Comparison of ENCODE assay signal across 8 cellular contexts in genomic region chr19:7394728-7395359, GRCh38. TPM values are rescaled to one million over a fixed set of nuclear protein-coding genes. Genes with fewer than 3 reads are reported as not detected.
DNase-seq lines count a peak whose midpoint lies in the region; ATAC-seq and TF ChIP-seq lines count a peak whose summit lies in the region.

No MANE protein-coding gene starts in this region.

- CTCF ChIA-PET in activated CD4-positive, alpha-beta T cell treated with anti-CD3 and anti-CD28 coated beads, Interleukin-2, amount 10 ng/mL, durations not matched to agents 7 days and 5 days (lab: Charles Lee) = interaction anchor here (1.3 to 1.6 kb wide), 3 partner anchors 13 to 173 kb away, joined by 4 read pairs; no protein-coding TSS in a partner anchor

- peak overlapping the region; percentile 97 for H3K4me3 ChIP-seq in coronary artery

- no peaks in the 10 kb centered on the region for H3K9me3 Mint-ChIP-seq in activated CD4-positive, alpha-beta T cell treated with anti-CD3 and anti-CD28 coated beads, Interleukin-2, amount 10 ng/mL, durations not matched to agents 7 days and 5 days

- H3K4me1 Mint-ChIP-seq in activated CD4-positive, alpha-beta T cell treated with anti-CD3 and anti-CD28 coated beads, Interleukin-2, amount 10 ng/mL, durations not matched to agents 7 days and 5 days = peaks cover 35% of the 10 kb centered on the region

- peaks cover 34% of the 10 kb centered on the region for H3K36me3 Mint-ChIP-seq in activated CD4-positive, alpha-beta T cell treated with anti-CD3 and anti-CD28 coated beads, Interleukin-2, amount 10 ng/mL, durations not matched to agents 7 days and 5 days (ENCODE audit: low read depth)

- no peak for TF ChIP-seq CTCF in coronary artery (IDR thresholded peaks at IDR 0.05)

- ATAC-seq in HG03354 (IDR thresholded peaks at IDR 0.05; ENCODE audit: poor library complexity, severe bottlenecking, unreplicated experiment) = peak; percentile 80

- no peaks in the 10 kb centered on the region for H3K27me3 Mint-ChIP-seq in activated CD4-positive, alpha-beta T cell treated with anti-CD3 and anti-CD28 coated beads, Interleukin-2, amount 10 ng/mL, durations not matched to agents 7 days and 5 days

- H3K4me3 Mint-ChIP-seq in activated CD4-positive, alpha-beta T cell treated with anti-CD3 and anti-CD28 coated beads, Interleukin-2, amount 10 ng/mL, durations not matched to agents 7 days and 5 days = peak overlapping the region; percentile 85

- TF ChIP-seq POLR2A in GM18951 (IDR thresholded peaks at IDR 0.05; ENCODE audit: extremely low read depth, insufficient read depth, insufficient read length) = peak; percentile 88

- POLR2A ChIA-PET in activated CD4-positive, alpha-beta T cell treated with anti-CD3 and anti-CD28 coated beads, Interleukin-2, amount 10 ng/mL, durations not matched to agents 7 days and 5 days (lab: Charles Lee) = no interaction called here

- DNase-seq in AG08396 (ENCODE audit: low spot score) = peak; percentile 99
- DNase-seq in NCI-H524 (lab: John Stamatoyannopoulos, UW) = peak; percentile 36 to 90
- DNase-seq in activated CD4-positive, alpha-beta T cell treated with anti-CD3 and anti-CD28 coated beads, Interleukin-2, amount 10 ng/mL, durations not matched to agents 7 days and 5 days = peak; percentile 87
- peak; percentile 91 for DNase-seq in coronary artery (ENCODE audit: low spot score)
- DNase-seq in left kidney (ENCODE audit: low read depth, low spot score) = peak; percentile 94
- DNase-seq in stimulated activated CD4-positive, alpha-beta T cell treated with anti-CD3 and anti-CD28 coated beads, Interleukin-1b, Interleukin-23, amount 100 ng/mL, for 24 hours (ENCODE audit: low read depth in 4 of 4, low spot score in 1 of 4) = peak; percentile 70 to 86 (median 82)

- H3K27ac Mint-ChIP-seq in activated CD4-positive, alpha-beta T cell treated with anti-CD3 and anti-CD28 coated beads, Interleukin-2, amount 10 ng/mL, durations not matched to agents 7 days and 5 days = peak overlapping the region; percentile 82

- in situ Hi-C loops in GM18951 (cut with MboI; ENCODE audit: low sequenced_read_pairs, unreplicated experiment) = no loop called here

- peak overlapping the region; percentile 75 to 79 for H3K27ac ChIP-seq in coronary artery

RNA-seq across cellular contexts. Expression of gene ARHGEF18, which starts 46.1 kb away (rescaled TPM):
- total RNA-seq in activated CD4-positive, alpha-beta T cell treated with anti-CD3 and anti-CD28 coated beads, Interleukin-2, amount 10 ng/mL, durations not matched to agents 7 days and 5 days = 10 to 100 TPM; 78.3 to 88.2 TPM

Comparison
In these comparisons a context has a peak if more than half of its experiments do, and no peak if none do; other contexts are left out.
1. Peak in every context shown above with its lines: DNase-seq, ATAC-seq, H3K4me3 ChIP-seq and H3K27ac ChIP-seq.